In genomic region chr7:76600116-76600482, GRCh38 we compare ENCODE assay signal across 10 cellular contexts. TPM values are rescaled to one million over a fixed set of nuclear protein-coding genes. Genes with fewer than 3 reads are reported as not detected.
DNase-seq lines count a peak whose midpoint lies in the region; ATAC-seq, FAIRE-seq and TF ChIP-seq lines count a peak whose summit lies in the region.
"Not testable (repeated sequence)": the region's sequence is repeated elsewhere in the genome, so short reads cannot be mapped to it uniquely, and the experiment has no call there.
"Had no signal": no experiment of that assay in that cellular context is flagged by ENCODE, and none has a peak within 500 bp of the region (broad histone marks: within the 10 kb centered on the region; RNA-seq: fewer than 3 reads in every experiment).

No MANE protein-coding gene starts in this region.

- H3K9me2 ChIP-seq in HCT116 (ENCODE audit: insufficient read depth): not testable (repeated sequence)

- H3K79me2 ChIP-seq in HCT116 (ENCODE audit: insufficient read depth, low read length); HepG2 (ENCODE audit: insufficient read depth, low read length): not testable (repeated sequence)

- not testable (repeated sequence) for TF ChIP-seq CTCF in HCT116 (IDR thresholded peaks at IDR 0.05 in 2 of 3, conservative IDR thresholded peaks at IDR 0.05 in 1 of 3; ENCODE audit: borderline replicate concordance in 1 of 3, insufficient read depth in 1 of 3, low read depth in 2 of 3, low read length in 2 of 3); Panc1 (IDR thresholded peaks at IDR 0.05); foreskin keratinocyte (conservative IDR thresholded peaks at IDR 0.05); HepG2 (CRISPR knock-in tag; IDR thresholded peaks at IDR 0.05)

- not testable (repeated sequence) for H3K9me3 Mint-ChIP-seq in activated CD8-positive, alpha-beta memory T cell treated with anti-CD3 and anti-CD28 coated beads, Interleukin-2, amount 10 ng/mL, durations not matched to agents 7 days and 5 days (ENCODE audit: low read depth); activated naive CD8-positive, alpha-beta T cell treated with anti-CD3 and anti-CD28 coated beads, Interleukin-2, amount 50 U/mL, for 24 hours

- not testable (repeated sequence) for H3K36me3 ChIP-seq in HCT116 (ENCODE audit: control insufficient read depth in 1 of 2, insufficient read depth in 2 of 2, low read length in 2 of 2); Panc1 (ENCODE audit: control insufficient read depth, insufficient read depth, low read length); HepG2 (replicated peaks in 1 of 2; ENCODE audit: control insufficient read depth in 1 of 2, insufficient read depth in 2 of 2, low read length in 2 of 2)

- H3K36me3 Mint-ChIP-seq in activated CD8-positive, alpha-beta memory T cell treated with anti-CD3 and anti-CD28 coated beads, Interleukin-2, amount 10 ng/mL, durations not matched to agents 7 days and 5 days; activated naive CD8-positive, alpha-beta T cell treated with anti-CD3 and anti-CD28 coated beads, Interleukin-2, amount 50 U/mL, for 24 hours (ENCODE audit: low read depth): not testable (repeated sequence)

- H3K4me3 ChIP-seq in HCT116 (replicated peaks in 1 of 2; ENCODE audit: low read depth in 1 of 2, low read length in 2 of 2); Panc1 (ENCODE audit: low read depth in 2 of 2, low read length in 2 of 2); HepG2 (replicated peaks in 1 of 3; ENCODE audit: insufficient read depth in 1 of 3, low read depth in 2 of 3, low read length in 3 of 3): not testable (repeated sequence)

- not testable (repeated sequence) for TF ChIP-seq RAD21 in HCT116 (IDR thresholded peaks at IDR 0.05; ENCODE audit: low read depth); HepG2 (CRISPR knock-in tag; IDR thresholded peaks at IDR 0.05)

- RAD21 ChIA-PET in HCT116 (lab: Charles Lee; ENCODE audit: low non-redundant PET in 1 of 2, low total read pairs in 2 of 2, uncharacterized antibody in 2 of 2, unreplicated experiment in 2 of 2): not testable (repeated sequence)

- in situ Hi-C loops in Panc1 (cut with HindIII; ENCODE audit: low pct_unique_long_range_greater_than_20kb, low sequenced_read_pairs); HepG2 (cut with HindIII; ENCODE audit: extremely low pct_ligation_motif_present, low pct_unique_long_range_greater_than_20kb): not testable (repeated sequence)

- not testable (repeated sequence) for H4K20me1 ChIP-seq in HCT116 (ENCODE audit: insufficient read depth); HepG2 (ENCODE audit: insufficient read depth, low read length)

- not testable (repeated sequence) for H3K4me3 Mint-ChIP-seq in activated CD8-positive, alpha-beta memory T cell treated with anti-CD3 and anti-CD28 coated beads, Interleukin-2, amount 10 ng/mL, durations not matched to agents 7 days and 5 days; activated naive CD8-positive, alpha-beta T cell treated with anti-CD3 and anti-CD28 coated beads, Interleukin-2, amount 50 U/mL, for 24 hours

- H3K27me3 Mint-ChIP-seq in activated CD8-positive, alpha-beta memory T cell treated with anti-CD3 and anti-CD28 coated beads, Interleukin-2, amount 10 ng/mL, durations not matched to agents 7 days and 5 days; activated naive CD8-positive, alpha-beta T cell treated with anti-CD3 and anti-CD28 coated beads, Interleukin-2, amount 50 U/mL, for 24 hours: not testable (repeated sequence)

- DNase-seq in HCT116 (ENCODE audit: low read depth, low spot score); Panc1 (ENCODE audit: low read depth, low spot score); activated CD8-positive, alpha-beta memory T cell treated with anti-CD3 and anti-CD28 coated beads, Interleukin-2, amount 10 ng/mL, durations not matched to agents 7 days and 5 days; activated naive CD8-positive, alpha-beta T cell treated with anti-CD3 and anti-CD28 coated beads, Interleukin-2, amount 50 U/mL, for 24 hours; foreskin keratinocyte; HepG2 (ENCODE audit: low spot score): not testable (repeated sequence)
- peak; percentile 14 for DNase-seq in renal cortical epithelial cell (ENCODE audit: low read depth)

- FAIRE-seq in HepG2 (lab: Jason Lieb, UNC): peak; percentile 30

- not testable (repeated sequence) for H3K27ac ChIP-seq in HCT116 (ENCODE audit: low read depth, low read length); foreskin keratinocyte
- H3K27ac ChIP-seq in Panc1 (ENCODE audit: low read length) (peak overlapping the region; percentile 51; the same call in 1 of the 2 replicates), HepG2 (ENCODE audit: extremely low read length, insufficient read depth, low read length) (peak overlapping the region; percentile 40)

- not testable (repeated sequence) for H3K9ac ChIP-seq in HCT116 (ENCODE audit: low read length); HepG2 (ENCODE audit: insufficient read depth, low read depth, low read length)

- ATAC-seq in HCT116 (peak; percentile 33), Panc1 (peak; percentile 50; the same call in 1 of the 2 replicates), foreskin keratinocyte (peak; percentile 35), HepG2 (peak; percentile 74)
- ATAC-seq in activated CD8-positive, alpha-beta memory T cell treated with anti-CD3 and anti-CD28 coated beads, Interleukin-2, amount 10 ng/mL, durations not matched to agents 7 days and 5 days: peak; percentile 55
- peak; percentile 96 for ATAC-seq in activated naive CD8-positive, alpha-beta T cell treated with anti-CD3 and anti-CD28 coated beads, Interleukin-2, amount 50 U/mL, for 24 hours

- CTCF ChIA-PET in HCT116 (lab: Charles Lee); Panc1 (lab: Charles Lee); activated CD8-positive, alpha-beta memory T cell treated with anti-CD3 and anti-CD28 coated beads, Interleukin-2, amount 10 ng/mL, durations not matched to agents 7 days and 5 days (lab: Charles Lee); HepG2 (lab: Yijun Ruan, JAX; ENCODE audit: low intra/inter-chr PET ratio, low total read pairs): not testable (repeated sequence)

- not testable (repeated sequence) for H3K27ac Mint-ChIP-seq in activated CD8-positive, alpha-beta memory T cell treated with anti-CD3 and anti-CD28 coated beads, Interleukin-2, amount 10 ng/mL, durations not matched to agents 7 days and 5 days
- H3K27ac Mint-ChIP-seq in activated naive CD8-positive, alpha-beta T cell treated with anti-CD3 and anti-CD28 coated beads, Interleukin-2, amount 50 U/mL, for 24 hours: peak overlapping the region; percentile 86

- intact Hi-C loops in HCT116 (cut with micrococcal nuclease); Panc1 (cut with micrococcal nuclease; ENCODE audit: unreplicated experiment); HepG2 (cut with micrococcal nuclease; ENCODE audit: unreplicated experiment): not testable (repeated sequence)

- not testable (repeated sequence) for H2AFZ ChIP-seq in HCT116 (ENCODE audit: low read depth, low read length, poor library complexity, severe bottlenecking); HepG2 (ENCODE audit: low read length)

- not testable (repeated sequence) for H3K27me3 ChIP-seq in HCT116 (ENCODE audit: insufficient read depth, low read length); Panc1 (ENCODE audit: control insufficient read depth, insufficient read depth, low read length); foreskin keratinocyte; HepG2 (ENCODE audit: control insufficient read depth in 1 of 2, insufficient read depth in 2 of 2, low read length in 2 of 2)

- H3K4me1 Mint-ChIP-seq in activated CD8-positive, alpha-beta memory T cell treated with anti-CD3 and anti-CD28 coated beads, Interleukin-2, amount 10 ng/mL, durations not matched to agents 7 days and 5 days: peaks cover 42% of the 10 kb centered on the region
- peaks cover 42% of the 10 kb centered on the region for H3K4me1 Mint-ChIP-seq in activated naive CD8-positive, alpha-beta T cell treated with anti-CD3 and anti-CD28 coated beads, Interleukin-2, amount 50 U/mL, for 24 hours

- POLR2A ChIA-PET in HCT116 (lab: Charles Lee); Panc1 (lab: Charles Lee); HepG2 (lab: Yijun Ruan, JAX): not testable (repeated sequence)

- H3K4me1 ChIP-seq in HCT116 (ENCODE audit: control insufficient read depth in 1 of 2, insufficient read depth in 2 of 2, low read length in 2 of 2) (peaks cover 7 to 19% of the 10 kb centered on the region in 2 experiments; a peak in 3 of 4 replicates), HepG2 (ENCODE audit: insufficient read depth, low read length) (peaks cover 10% of the 10 kb centered on the region)
- not testable (repeated sequence) for H3K4me1 ChIP-seq in Panc1 (ENCODE audit: control insufficient read depth, insufficient read depth, low read length); foreskin keratinocyte

- H3K4me2 ChIP-seq in HCT116 (ENCODE audit: low read length); HepG2 (ENCODE audit: low read depth, low read length): not testable (repeated sequence)

- not testable (repeated sequence) for H3K9me3 ChIP-seq in HCT116 (ENCODE audit: control insufficient read depth in 1 of 2, insufficient read depth in 1 of 2, low read depth in 1 of 2, low read length in 2 of 2); Panc1 (ENCODE audit: control insufficient read depth, insufficient read depth, low read depth, low read length); HepG2 (ENCODE audit: low read length)

- not testable (repeated sequence) for BruUV-seq in HCT116 (replicated peaks; lab: Mats Ljungman, UMichigan); Panc1 (replicated peaks; lab: Mats Ljungman, UMichigan); HepG2 (replicated peaks; lab: Mats Ljungman, UMichigan)

- not testable (repeated sequence) for TF ChIP-seq EP300 in HepG2 (IDR thresholded peaks at IDR 0.05; ENCODE audit: low read depth in 2 of 2, low read length in 2 of 2); HepG2 (CRISPR knock-in tag; IDR thresholded peaks at IDR 0.05; ENCODE audit: borderline replicate concordance)

- WGBS in HepG2 (ENCODE audit: low lambda C conversion rate): 86% methylated on average over 1 of the region's 2 CpGs

- not testable (repeated sequence) for TF ChIP-seq POLR2A in HCT116 (IDR thresholded peaks at IDR 0.05; ENCODE audit: borderline replicate concordance, extremely low read depth, insufficient read depth, insufficient read length); HepG2 (IDR thresholded peaks at IDR 0.05; ENCODE audit: insufficient read depth in 1 of 2, low read depth in 2 of 2, low read length in 2 of 2)

RNA-seq across cellular contexts. Expression of gene POMZP3, which starts 27.0 kb away (rescaled TPM):
- total RNA-seq in HCT116 (2021; ENCODE audit: unreplicated experiment) (20.1 TPM), Panc1 (2021; ENCODE audit: unreplicated experiment) (21.8 TPM), foreskin keratinocyte (5.0 and 5.7 TPM in 2 replicates), HepG2 (2016; rRNA removed; fragmentation: Illumina TruSeq; extraction: Trizol) (2.2 and 3.5 TPM in 2 replicates), renal cortical epithelial cell (0.85 and 2.8 TPM in 2 replicates)
- 14.4 and 15.1 TPM in 2 replicates for polyA plus RNA-seq in HCT116 (2012)
- polyA plus RNA-seq in Panc1 (2012; ENCODE audit: insufficient read length): 26.1 TPM
- total RNA-seq in activated CD8-positive, alpha-beta memory T cell treated with anti-CD3 and anti-CD28 coated beads, Interleukin-2, amount 10 ng/mL, durations not matched to agents 7 days and 5 days: 10 to 100 TPM; 11.6 to 13.5 TPM
- polyA plus RNA-seq in foreskin keratinocyte (5.9 and 7.4 TPM in 2 replicates), HepG2 (2011; rRNA removed) (1.5 and 1.9 TPM in 2 replicates)
- total RNA-seq in HepG2 (2016; cell fraction: cytosol; rRNA removed; fragmentation: Illumina TruSeq; extraction: Trizol; ENCODE audit: low read depth): 4.3 and 5.0 TPM in 2 replicates
- total RNA-seq in HepG2 (2016; cell fraction: insoluble cytoplasmic fraction; rRNA removed; fragmentation: Illumina TruSeq; extraction: Trizol): 2.6 and 3.8 TPM in 2 replicates
- total RNA-seq in HepG2 (2016; cell fraction: membrane; rRNA removed; fragmentation: Illumina TruSeq; extraction: Trizol): 4.0 and 6.2 TPM in 2 replicates
- total RNA-seq in HepG2 (2016; cell fraction: nucleus; rRNA removed; fragmentation: Illumina TruSeq; extraction: Trizol): 3.3 and 4.1 TPM in 2 replicates
- 0.81 and 1.2 TPM in 2 replicates for polyA plus RNA-seq in HepG2 (2011; cell fraction: cytosol; rRNA removed)
- 2.5 and 3.4 TPM in 2 replicates for polyA plus RNA-seq in HepG2 (2011; cell fraction: nucleus; rRNA removed)
- 2.3 and 2.4 TPM in 2 replicates for polyA plus RNA-seq in HepG2 (2012)
- polyA plus RNA-seq in HepG2 (2016; cell fraction: cytosol; fragmentation: Illumina TruSeq; extraction: Trizol; ENCODE audit: low read depth): 8.2 and 8.8 TPM in 2 replicates
- 4.9 and 5.2 TPM in 2 replicates for polyA plus RNA-seq in HepG2 (2016; cell fraction: insoluble cytoplasmic fraction; fragmentation: Illumina TruSeq; extraction: Trizol; ENCODE audit: low read depth)
- polyA plus RNA-seq in HepG2 (2016; cell fraction: membrane; fragmentation: Illumina TruSeq; extraction: Trizol; ENCODE audit: low read depth): 10.1 and 10.4 TPM in 2 replicates
- 6.4 and 6.9 TPM in 2 replicates for polyA plus RNA-seq in HepG2 (2016; cell fraction: nucleus; fragmentation: Illumina TruSeq; extraction: Trizol; ENCODE audit: insufficient read depth, low read depth)
- 5.7 and 15.4 TPM in 2 replicates for polyA minus RNA-seq in HepG2 (2011; rRNA and poly(A)+ RNA removed; ENCODE audit: low replicate concordance)
- 1.6 and 2.2 TPM in 2 replicates for polyA minus RNA-seq in HepG2 (2011; cell fraction: cytosol; rRNA and poly(A)+ RNA removed)
- polyA minus RNA-seq in HepG2 (2011; cell fraction: nucleus; rRNA and poly(A)+ RNA removed): 5.8 and 6.7 TPM in 2 replicates

RNA-seq across cellular contexts. Expression of gene SPDYE16, which starts 57.0 kb away (rescaled TPM):
- total RNA-seq in HCT116 (2021; ENCODE audit: unreplicated experiment): not detected
- polyA plus RNA-seq in HCT116 (2012): 0.12 and 0.15 TPM in 2 replicates
- total RNA-seq in Panc1 (2021; ENCODE audit: unreplicated experiment): not detected
- polyA plus RNA-seq in Panc1 (2012; ENCODE audit: insufficient read length): 0.62 TPM
- under 1 TPM in 1 of 2 experiments, not detected in 1; 0.52 TPM for total RNA-seq in activated CD8-positive, alpha-beta memory T cell treated with anti-CD3 and anti-CD28 coated beads, Interleukin-2, amount 10 ng/mL, durations not matched to agents 7 days and 5 days
- not detected in 2 replicates for total RNA-seq in foreskin keratinocyte
- not detected in 2 replicates for polyA plus RNA-seq in foreskin keratinocyte
- total RNA-seq in HepG2 (2016; rRNA removed; fragmentation: Illumina TruSeq; extraction: Trizol): 0.08 and 0.11 TPM in 2 replicates
- not detected in 2 replicates for total RNA-seq in HepG2 (2016; cell fraction: cytosol; rRNA removed; fragmentation: Illumina TruSeq; extraction: Trizol; ENCODE audit: low read depth)
- total RNA-seq in HepG2 (2016; cell fraction: insoluble cytoplasmic fraction; rRNA removed; fragmentation: Illumina TruSeq; extraction: Trizol): not detected in 2 replicates
- not detected in 2 replicates for total RNA-seq in HepG2 (2016; cell fraction: membrane; rRNA removed; fragmentation: Illumina TruSeq; extraction: Trizol)
- not detected in 2 replicates for total RNA-seq in HepG2 (2016; cell fraction: nucleus; rRNA removed; fragmentation: Illumina TruSeq; extraction: Trizol)
- polyA plus RNA-seq in HepG2 (2011; rRNA removed): 0.13 TPM in 1 of 2 replicates, not detected in the other
- polyA plus RNA-seq in HepG2 (2011; cell fraction: cytosol; rRNA removed): not detected in 2 replicates
- polyA plus RNA-seq in HepG2 (2011; cell fraction: nucleus; rRNA removed): not detected in 2 replicates
- 0.15 TPM in 2 replicates for polyA plus RNA-seq in HepG2 (2012)
- not detected in 2 replicates for polyA plus RNA-seq in HepG2 (2016; cell fraction: cytosol; fragmentation: Illumina TruSeq; extraction: Trizol; ENCODE audit: low read depth)
- polyA plus RNA-seq in HepG2 (2016; cell fraction: insoluble cytoplasmic fraction; fragmentation: Illumina TruSeq; extraction: Trizol; ENCODE audit: low read depth): not detected in 2 replicates
- polyA plus RNA-seq in HepG2 (2016; cell fraction: membrane; fragmentation: Illumina TruSeq; extraction: Trizol; ENCODE audit: low read depth): not detected in 2 replicates
- 0.25 TPM in 1 of 2 replicates, not detected in the other for polyA plus RNA-seq in HepG2 (2016; cell fraction: nucleus; fragmentation: Illumina TruSeq; extraction: Trizol; ENCODE audit: insufficient read depth, low read depth)
- not detected in 2 replicates for polyA minus RNA-seq in HepG2 (2011; rRNA and poly(A)+ RNA removed; ENCODE audit: low replicate concordance)
- not detected in 2 replicates for polyA minus RNA-seq in HepG2 (2011; cell fraction: cytosol; rRNA and poly(A)+ RNA removed)
- polyA minus RNA-seq in HepG2 (2011; cell fraction: nucleus; rRNA and poly(A)+ RNA removed): 0.13 TPM in 1 of 2 replicates, not detected in the other
- 0.25 TPM in 1 of 2 replicates, not detected in the other for total RNA-seq in renal cortical epithelial cell
- total RNA-seq: MCF 10A, Right ventricle myocardium inferior had no signal
- polyA plus RNA-seq: BJ had no signal

Comparison
In these comparisons a context has a peak if more than half of its experiments do, and no peak if none do; other contexts are left out.
1. ATAC-seq: peak in every context shown above with its lines; median percentile 96 in activated naive CD8-positive, alpha-beta T cell treated with anti-CD3 and anti-CD28 coated beads, Interleukin-2, amount 50 U/mL, for 24 hours; 74 in HepG2; 55 in activated CD8-positive, alpha-beta memory T cell treated with anti-CD3 and anti-CD28 coated beads, Interleukin-2, amount 10 ng/mL, durations not matched to agents 7 days and 5 days; 50 in Panc1; 35 in foreskin keratinocyte; 33 in HCT116.